ENCODE assay signal across 1 cellular context in genomic region chr17:45038771-45039634, GRCh38.
TF ChIP-seq lines count a peak whose summit lies in the region.

No MANE protein-coding gene starts in this region.

TF ChIP-seq in IMR-90, 13 proteins besides CTCF, POLR2A, EP300 and RAD21:
- no peak for TF ChIP-seq RCOR1 (IDR thresholded peaks at IDR 0.05; ENCODE audit: insufficient replicate concordance, low read length)
- TF ChIP-seq ELK1 (IDR thresholded peaks at IDR 0.05; ENCODE audit: borderline replicate concordance, low read depth, low read length), result no peak
- no peak for TF ChIP-seq MAFK (IDR thresholded peaks at IDR 0.05; ENCODE audit: low read depth, low read length)
- no peak for TF ChIP-seq BHLHE40 (IDR thresholded peaks at IDR 0.05; ENCODE audit: low read depth, low read length)
- TF ChIP-seq MXI1 (IDR thresholded peaks at IDR 0.05; ENCODE audit: borderline replicate concordance, low read depth, low read length), result no peak
- no peak for TF ChIP-seq NFE2L2 (IDR thresholded peaks at IDR 0.05; ENCODE audit: low read depth, low read length)
- no peak for TF ChIP-seq FOS (IDR thresholded peaks at IDR 0.05; ENCODE audit: low read depth, low read length)
- TF ChIP-seq SMC3 (IDR thresholded peaks at IDR 0.05; ENCODE audit: low read depth, low read length), result no peak
- TF ChIP-seq RFX5 (IDR thresholded peaks at IDR 0.05; ENCODE audit: low read depth, low read length), result no peak
- TF ChIP-seq MAZ (IDR thresholded peaks at IDR 0.05; ENCODE audit: borderline replicate concordance, low read depth, low read length), result no peak
- TF ChIP-seq CHD1 (IDR thresholded peaks at IDR 0.05; ENCODE audit: low read depth, low read length), result no peak
- TF ChIP-seq, protein P1, sequence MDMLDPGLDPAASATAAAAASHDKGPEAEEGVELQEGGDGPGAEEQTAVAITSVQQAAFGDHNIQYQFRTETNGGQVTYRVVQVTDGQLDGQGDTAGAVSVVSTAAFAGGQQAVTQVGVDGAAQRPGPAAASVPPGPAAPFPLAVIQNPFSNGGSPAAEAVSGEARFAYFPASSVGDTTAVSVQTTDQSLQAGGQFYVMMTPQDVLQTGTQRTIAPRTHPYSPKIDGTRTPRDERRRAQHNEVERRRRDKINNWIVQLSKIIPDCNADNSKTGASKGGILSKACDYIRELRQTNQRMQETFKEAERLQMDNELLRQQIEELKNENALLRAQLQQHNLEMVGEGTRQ (IDR thresholded peaks at IDR 0.05; ENCODE audit: low read depth, low read length), result no peak
- TF ChIP-seq CEBPB (IDR thresholded peaks at IDR 0.05; ENCODE audit: low read depth, low read length), result no peak
